In genomic region chr14:64005822-64006221, GRCh38 we compare ENCODE assay signal across 17 cellular contexts.
DNase-seq lines count a peak whose midpoint lies in the region; ATAC-seq and TF ChIP-seq lines count a peak whose summit lies in the region.
"Had no signal": no experiment of that assay in that cellular context is flagged by ENCODE, and none has a peak within 500 bp of the region (broad histone marks: within the 10 kb centered on the region; RNA-seq: fewer than 3 reads in every experiment).

No MANE protein-coding gene starts in this region.

- H3K4me1 Mint-ChIP-seq in CD4-positive, alpha-beta memory T cell, result peaks cover 0 to 9% (median 4%) of the 10 kb centered on the region in 4 donors
- H3K4me1 Mint-ChIP-seq in immature natural killer cell, result no peaks in the 10 kb centered on the region

- in situ Hi-C loops in Panc1 (cut with HindIII; ENCODE audit: low pct_unique_long_range_greater_than_20kb, low sequenced_read_pairs), result no loop called here

- BruUV-seq in Panc1 (replicated peaks; lab: Mats Ljungman, UMichigan), result TSS peak; percentile 38
- no TSS peak for BruUV-seq in PC-9 (replicated peaks; lab: Mats Ljungman, UMichigan)

- no peaks in the 10 kb centered on the region for H3K27me3 Mint-ChIP-seq in CD4-positive, alpha-beta memory T cell
- H3K27me3 Mint-ChIP-seq in immature natural killer cell (ENCODE audit: low read depth in 3 of 3), result peaks cover 0 to 6% (median 2%) of the 10 kb centered on the region in 3 donors
- H3K27me3 Mint-ChIP-seq: IgD-negative memory B cell had no signal

- intact Hi-C loops in CD4-positive, alpha-beta memory T cell (cut with micrococcal nuclease), result no loop called here
- intact Hi-C loops in Panc1 (cut with micrococcal nuclease; ENCODE audit: unreplicated experiment) (no loop called here), PC-9 (cut with micrococcal nuclease; ENCODE audit: unreplicated experiment) (no loop called here)

- H3K4me1 ChIP-seq in CD4-positive, alpha-beta memory T cell (ENCODE audit: insufficient read depth, low read length), result no peaks in the 10 kb centered on the region
- no peaks in the 10 kb centered on the region for H3K4me1 ChIP-seq in Panc1 (ENCODE audit: control insufficient read depth, insufficient read depth, low read length)
- no peaks in the 10 kb centered on the region for H3K4me1 ChIP-seq in PC-9 (replicated peaks; ENCODE audit: insufficient read depth)
- H3K4me1 ChIP-seq: Peyer's patch had no signal

- H3K4me3 ChIP-seq in CD4-positive, alpha-beta memory T cell (ENCODE audit: low read length in 2 of 2), result no peak overlapping the region
- H3K4me3 ChIP-seq in GM12865 (ENCODE audit: low read depth, low read length), result no peak overlapping the region
- H3K4me3 ChIP-seq in Panc1 (ENCODE audit: low read depth in 2 of 2, low read length in 2 of 2), result no peak overlapping the region
- no peak overlapping the region for H3K4me3 ChIP-seq in PC-9
- H3K4me3 ChIP-seq: Peyer's patch had no signal

- CTCF ChIA-PET in CD4-positive, alpha-beta memory T cell (lab: Charles Lee; ENCODE audit: partially characterized antibody), result no interaction called here
- CTCF ChIA-PET in Panc1 (lab: Charles Lee), result no interaction called here
- CTCF ChIA-PET in PC-9 (lab: Charles Lee), result no interaction called here

- ATAC-seq in Panc1, result no peak

- H3K27ac Mint-ChIP-seq in CD4-positive, alpha-beta memory T cell, result peak overlapping the region in 5 of 7 donors; percentile 1 to 72 (median 4)
- peak overlapping the region; percentile 1 to 70 (median 27) for H3K27ac Mint-ChIP-seq in immature natural killer cell
- H3K27ac Mint-ChIP-seq: IgD-negative memory B cell had no signal

- H3K36me3 ChIP-seq in CD4-positive, alpha-beta memory T cell (ENCODE audit: insufficient read depth, low read length), result peaks cover 40% of the 10 kb centered on the region
- H3K36me3 ChIP-seq in Panc1 (ENCODE audit: control insufficient read depth, insufficient read depth, low read length), result no peaks in the 10 kb centered on the region; the same call in none of the 2 replicates
- H3K36me3 ChIP-seq in PC-9 (ENCODE audit: low read depth), result no peaks in the 10 kb centered on the region

- POLR2A ChIA-PET in CD4-positive, alpha-beta memory T cell (lab: Charles Lee; ENCODE audit: partially characterized antibody), result no interaction called here
- POLR2A ChIA-PET in Panc1 (lab: Charles Lee) (no interaction called here), PC-9 (lab: Charles Lee; ENCODE audit: unreplicated experiment) (no interaction called here)

- no peak overlapping the region for H3K4me2 ChIP-seq in PC-9

- H3K9me3 ChIP-seq in CD4-positive, alpha-beta memory T cell (ENCODE audit: control insufficient read depth in 1 of 2, low read length in 2 of 2), result no peaks in the 10 kb centered on the region
- no peaks in the 10 kb centered on the region for H3K9me3 ChIP-seq in Panc1 (ENCODE audit: control insufficient read depth, insufficient read depth, low read depth, low read length)
- no peaks in the 10 kb centered on the region for H3K9me3 ChIP-seq in PC-9 (ENCODE audit: insufficient read depth, low read depth)
- H3K9me3 ChIP-seq: Peyer's patch had no signal

- H3F3A ChIP-seq in PC-9 (ENCODE audit: insufficient read depth, low read depth), result no peaks in the 10 kb centered on the region

- H3K9me2 ChIP-seq in PC-9 (ENCODE audit: insufficient read depth), result no peaks in the 10 kb centered on the region

- no peak overlapping the region for H2AFZ ChIP-seq in PC-9

- H3K4me3 Mint-ChIP-seq in CD4-positive, alpha-beta memory T cell, result no peak overlapping the region
- no peak overlapping the region for H3K4me3 Mint-ChIP-seq in immature natural killer cell
- H3K4me3 Mint-ChIP-seq: IgD-negative memory B cell had no signal

- no peak overlapping the region for H3K27ac ChIP-seq in CD4-positive, alpha-beta memory T cell (ENCODE audit: low read depth, low read length)
- H3K27ac ChIP-seq in Panc1 (ENCODE audit: low read length) (no peak overlapping the region), PC-9 (no peak overlapping the region)
- H3K27ac ChIP-seq: Peyer's patch had no signal

- no peaks in the 10 kb centered on the region for H3K27me3 ChIP-seq in CD4-positive, alpha-beta memory T cell (ENCODE audit: insufficient read depth, low read length)
- H3K27me3 ChIP-seq in Panc1 (ENCODE audit: control insufficient read depth, insufficient read depth, low read length), result no peaks in the 10 kb centered on the region
- H3K27me3 ChIP-seq in PC-9 (ENCODE audit: insufficient read depth, low read depth), result no peaks in the 10 kb centered on the region
- H3K27me3 ChIP-seq: Peyer's patch had no signal

- no peak for DNase-seq in CD4-positive, alpha-beta memory T cell
- DNase-seq in GM12865 (ENCODE audit: low read depth) (peak; percentile 17), Panc1 (ENCODE audit: low read depth, low spot score) (no peak), immature natural killer cell (no peak), glomerular visceral epithelial cell (ENCODE audit: extremely low spot score) (no peak), PC-9 (no peak), MV-4-11 (lab: John Stamatoyannopoulos, UW) (no peak)
- DNase-seq: EL, HCEC 1CT, NCI-H1092, NCI-H1694, NCI-H2107, NCI-H226, NCI-H526, Peyer's patch, SHP77 had no signal

- peaks cover 60 to 82% of the 10 kb centered on the region in 2 donors for H3K36me3 Mint-ChIP-seq in CD4-positive, alpha-beta memory T cell
- H3K36me3 Mint-ChIP-seq in immature natural killer cell, result peaks cover 29 to 42% (median 31%) of the 10 kb centered on the region in 3 donors

- TF ChIP-seq CTCF in GM12865 (IDR thresholded peaks at IDR 0.05; ENCODE audit: insufficient read depth, low read depth, low read length, missing control alignments) (no peak), Panc1 (IDR thresholded peaks at IDR 0.05) (no peak), PC-9 (conservative IDR thresholded peaks at IDR 0.05) (no peak)

- H3K9me3 Mint-ChIP-seq in CD4-positive, alpha-beta memory T cell, result no peaks in the 10 kb centered on the region
- no peaks in the 10 kb centered on the region for H3K9me3 Mint-ChIP-seq in immature natural killer cell
- H3K9me3 Mint-ChIP-seq: IgD-negative memory B cell had no signal

- H3K79me2 ChIP-seq in PC-9 (ENCODE audit: low read depth), result no peaks in the 10 kb centered on the region

- H4K20me1 ChIP-seq in PC-9 (ENCODE audit: insufficient read depth), result no peaks in the 10 kb centered on the region
